Comparison of ENCODE assay signal across 8 cellular contexts in genomic region chr1:185238447-185238846, GRCh38.
DNase-seq lines count a peak whose midpoint lies in the region; ATAC-seq, FAIRE-seq and TF ChIP-seq lines count a peak whose summit lies in the region.

No MANE protein-coding gene starts in this region.

- peak; percentile 82 for ATAC-seq in K562
- ATAC-seq in HG02678 (IDR thresholded peaks at IDR 0.05; ENCODE audit: unreplicated experiment): no peak
- ATAC-seq in GM21717 (IDR thresholded peaks at IDR 0.05; ENCODE audit: unreplicated experiment): no peak

- DNase-seq in COLO829 (ENCODE audit: low spot score): peak; percentile 31
- peak; percentile 9 for DNase-seq in Jurkat, Clone E6-1 (ENCODE audit: low read depth, low spot score)
- DNase-seq in K562 (ENCODE audit: extremely low read depth in 1 of 4, low spot score in 3 of 4): peak in 1 of 4 experiments; percentile 22
- peak; percentile 5 for DNase-seq in myocyte (ENCODE audit: low read depth)
- DNase-seq in activated CD4-positive, alpha-beta memory T cell treated with anti-CD3 and anti-CD28 coated beads, Interleukin-2, amount 10 ng/mL, durations not matched to agents 7 days and 5 days: no peak
- DNase-seq in activated CD4-positive, CD25-positive, alpha-beta regulatory T cell (lab: John Stamatoyannopoulos, UW): no peak

- H3K9me3 ChIP-seq in K562 (replicated peaks; ENCODE audit: control insufficient read depth, insufficient read depth, low read depth, low read length): 0 out of 2 replicates have a peak, but pooled peaks cover 2% of the 10 kb centered on the region

- no peaks in the 10 kb centered on the region for H3K9me1 ChIP-seq in K562 (ENCODE audit: control insufficient read depth, insufficient read depth, low read length)

- no peak overlapping the region for H3K4me3 ChIP-seq in Jurkat, Clone E6-1 (ENCODE audit: low read length)
- no peak overlapping the region for H3K4me3 ChIP-seq in K562

- H3K9me3 Mint-ChIP-seq in activated CD4-positive, alpha-beta memory T cell treated with anti-CD3 and anti-CD28 coated beads, Interleukin-2, amount 10 ng/mL, durations not matched to agents 7 days and 5 days: peaks cover 2% of the 10 kb centered on the region

- H3K36me3 ChIP-seq in K562 (ENCODE audit: control insufficient read depth, insufficient read depth, low read length): no peaks in the 10 kb centered on the region

- H3K4me2 ChIP-seq in K562 (ENCODE audit: insufficient read depth, low read length): no peak overlapping the region

- no peaks in the 10 kb centered on the region for H3K79me2 ChIP-seq in K562 (ENCODE audit: control insufficient read depth, insufficient read depth, low read length)

- H3K4me1 ChIP-seq in K562 (replicated peaks in 1 of 2; ENCODE audit: control insufficient read depth in 2 of 2, insufficient read depth in 2 of 2, low read length in 2 of 2): peaks cover 0 to 5% of the 10 kb centered on the region in 2 experiments; a peak in 2 of 5 replicates

- no peak for FAIRE-seq in K562 (lab: Jason Lieb, UNC)

- H3K27me3 Mint-ChIP-seq in activated CD4-positive, alpha-beta memory T cell treated with anti-CD3 and anti-CD28 coated beads, Interleukin-2, amount 10 ng/mL, durations not matched to agents 7 days and 5 days: no peaks in the 10 kb centered on the region

- in situ Hi-C loops in K562 (cut with MboI): no loop called here

- peak in 2 of 3 experiments; percentile 33 to 57; a peak in 4 of 6 replicates for TF ChIP-seq CTCF in K562 (IDR thresholded peaks at IDR 0.05 in 2 of 3, conservative IDR thresholded peaks at IDR 0.05 in 1 of 3; ENCODE audit: insufficient read depth in 2 of 3, low read depth in 1 of 3, low read length in 3 of 3)

- WGBS in K562 (ENCODE audit: insufficient coverage, low coverage, missing lambda C conversion rate): 23% methylated on average over 1 of the region's 1 CpG

- H4K20me1 ChIP-seq in K562 (replicated peaks; ENCODE audit: control insufficient read depth, insufficient read depth, low read length): no peaks in the 10 kb centered on the region

- no TSS peak for BruUV-seq in K562 (replicated peaks; lab: Mats Ljungman, UMichigan)

- intact Hi-C loops in K562 (cut with micrococcal nuclease): loop anchor here (1.0 kb wide), 1 partner anchor 46 kb away; no protein-coding TSS in a partner anchor

- TF ChIP-seq RAD21 in K562 (CRISPR knock-in tag; conservative IDR thresholded peaks at IDR 0.05 in 1 of 2, IDR thresholded peaks at IDR 0.05 in 1 of 2): peak; percentile 59 to 68

- H3K4me1 Mint-ChIP-seq in activated CD4-positive, alpha-beta memory T cell treated with anti-CD3 and anti-CD28 coated beads, Interleukin-2, amount 10 ng/mL, durations not matched to agents 7 days and 5 days: peaks cover 15% of the 10 kb centered on the region

- no peak overlapping the region for H3K4me3 Mint-ChIP-seq in activated CD4-positive, alpha-beta memory T cell treated with anti-CD3 and anti-CD28 coated beads, Interleukin-2, amount 10 ng/mL, durations not matched to agents 7 days and 5 days

- POLR2A ChIA-PET in K562 (lab: Yijun Ruan, JAX): interaction anchor here (0.6 to 2.0 kb wide), 6 partner anchors 12 to 103 kb away, joined by 3 to 6 read pairs (median 3); no protein-coding TSS in a partner anchor
- POLR2A ChIA-PET in activated CD4-positive, alpha-beta memory T cell treated with anti-CD3 and anti-CD28 coated beads, Interleukin-2, amount 10 ng/mL, durations not matched to agents 7 days and 5 days (lab: Charles Lee): interaction anchor here (1.4 to 3.5 kb wide), 2 partner anchors 78 to 442 kb away, joined by 5 to 29 read pairs; partner anchors contain the start of gene IVNS1ABP

- H3K36me3 Mint-ChIP-seq in activated CD4-positive, alpha-beta memory T cell treated with anti-CD3 and anti-CD28 coated beads, Interleukin-2, amount 10 ng/mL, durations not matched to agents 7 days and 5 days (ENCODE audit: low read depth): no peaks in the 10 kb centered on the region

- CTCF ChIA-PET in K562 (lab: Yijun Ruan, JAX; ENCODE audit: low intra/inter-chr PET ratio): interaction anchor here (0.7 kb wide), 1 partner anchor 347 kb away, joined by 3 read pairs; no protein-coding TSS in a partner anchor
- CTCF ChIA-PET in activated CD4-positive, alpha-beta memory T cell treated with anti-CD3 and anti-CD28 coated beads, Interleukin-2, amount 10 ng/mL, durations not matched to agents 7 days and 5 days (lab: Charles Lee): interaction anchor here (0.6 to 2.9 kb wide), 12 partner anchors 10 to 443 kb away, joined by 3 to 18 read pairs (median 4); no protein-coding TSS in a partner anchor

- TF ChIP-seq EP300 in K562 (IDR thresholded peaks at IDR 0.05; ENCODE audit: low read length): no peak

- no peak for TF ChIP-seq POLR2A in K562 (conservative IDR thresholded peaks at IDR 0.05)

- no peak overlapping the region for H3K27ac ChIP-seq in K562 (ENCODE audit: extremely low read depth, low read depth, low read length)

- H3K9ac ChIP-seq in K562 (ENCODE audit: insufficient read depth in 1 of 2, low read depth in 2 of 2, low read length in 2 of 2): no peak overlapping the region

- no peak overlapping the region for H3K27ac Mint-ChIP-seq in activated CD4-positive, alpha-beta memory T cell treated with anti-CD3 and anti-CD28 coated beads, Interleukin-2, amount 10 ng/mL, durations not matched to agents 7 days and 5 days

- H3K27me3 ChIP-seq in K562 (ENCODE audit: control insufficient read depth in 2 of 2, insufficient read depth in 2 of 2, low read length in 2 of 2): no peaks in the 10 kb centered on the region

- no peak overlapping the region for H2AFZ ChIP-seq in K562 (ENCODE audit: low read depth, low read length)

TF ChIP-seq in K562, 482 proteins besides CTCF, POLR2A, EP300 and RAD21 (continues in another document):
- TF ChIP-seq ZNF311 (CRISPR knock-in tag; IDR thresholded peaks at IDR 0.05): no peak
- no peak for TF ChIP-seq E2F4 (CRISPR knock-in tag; IDR thresholded peaks at IDR 0.05; ENCODE audit: low read depth)
- TF ChIP-seq HMBOX1 (IDR thresholded peaks at IDR 0.05): peak; percentile 38; the same call in 1 of the 2 replicates
- TF ChIP-seq PML (IDR thresholded peaks at IDR 0.05; ENCODE audit: low read length): no peak
- no peak for TF ChIP-seq CTBP1 (IDR thresholded peaks at IDR 0.05; ENCODE audit: borderline replicate concordance)
- TF ChIP-seq ZNF324 (CRISPR knock-in tag; IDR thresholded peaks at IDR 0.05): no peak
- TF ChIP-seq ZNF384 (IDR thresholded peaks at IDR 0.05; ENCODE audit: low read depth, low read length): peak; percentile 70
- no peak for TF ChIP-seq GABPB2 (CRISPR knock-in tag; conservative IDR thresholded peaks at IDR 0.05)
- TF ChIP-seq FOXJ3 (CRISPR knock-in tag; IDR thresholded peaks at IDR 0.05): no peak
- no peak for TF ChIP-seq NR2C1 (IDR thresholded peaks at IDR 0.05)
- TF ChIP-seq NR2C1 (tag; IDR thresholded peaks at IDR 0.05): no peak
- no peak for TF ChIP-seq MLLT1 (IDR thresholded peaks at IDR 0.05)
- TF ChIP-seq ARID3A (IDR thresholded peaks at IDR 0.05; ENCODE audit: borderline replicate concordance, low read depth, low read length): 0 out of 2 replicates have a peak, but pooled peaks have one; percentile 36

Comparison
In these comparisons a context has a peak if more than half of its experiments do, and no peak if none do; other contexts are left out.
1. DNase-seq: peak in COLO829 (single experiment), Jurkat, Clone E6-1 (single experiment) and myocyte (single experiment); none in activated CD4-positive, alpha-beta memory T cell treated with anti-CD3 and anti-CD28 coated beads, Interleukin-2, amount 10 ng/mL, durations not matched to agents 7 days and 5 days (single experiment) and activated CD4-positive, CD25-positive, alpha-beta regulatory T cell (0 of 4).